In the genomic region with DNA sequence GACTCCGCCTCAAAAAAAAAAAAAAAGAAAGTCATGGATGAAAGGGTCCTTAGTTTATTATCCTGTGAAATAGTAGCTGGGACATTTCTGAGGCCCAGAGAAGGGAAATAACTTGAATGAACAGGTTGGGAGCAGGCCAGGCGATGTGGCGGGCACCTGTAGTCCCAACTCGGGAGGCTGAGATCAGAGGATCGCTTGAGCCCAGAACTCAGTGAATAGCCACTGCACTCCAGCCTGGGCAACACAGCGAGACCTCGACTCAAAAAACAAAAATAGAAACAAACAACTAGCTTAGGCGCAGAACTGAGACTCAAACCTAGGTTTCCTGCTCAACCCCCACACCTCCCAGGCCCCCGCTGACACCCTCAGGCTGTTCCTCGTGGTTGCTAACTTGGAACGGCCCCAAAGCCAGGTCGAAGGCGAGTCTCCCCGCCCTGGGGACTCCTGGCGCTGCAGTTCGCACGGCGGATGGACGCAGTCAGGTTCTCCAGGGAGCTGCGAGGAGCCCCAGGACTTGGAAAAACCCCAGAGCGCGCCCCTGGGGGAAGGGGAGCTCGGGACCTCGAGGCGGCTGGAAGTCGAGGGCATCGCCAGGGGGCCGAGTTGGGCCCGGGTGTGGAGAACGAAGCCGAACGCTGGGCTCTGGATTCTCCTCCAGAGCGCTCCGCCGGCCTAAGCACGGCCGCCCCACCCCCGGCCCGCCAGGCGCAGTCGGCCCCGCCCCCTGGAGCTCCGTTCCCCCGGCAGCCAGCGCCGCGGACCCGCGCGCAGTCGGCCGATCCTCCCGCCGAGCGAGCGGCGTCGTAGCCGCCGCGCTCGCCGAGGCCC, we compare ENCODE assay signal across 8 cellular contexts. TPM values are rescaled to one million over a fixed set of nuclear protein-coding genes. Genes with fewer than 3 reads are reported as not detected.
A peak's percentile ranks its signal among the peaks of the same experiment; 100 is the strongest.
DNase-seq lines count a peak whose midpoint lies in the region; ATAC-seq, FAIRE-seq and TF ChIP-seq lines count a peak whose summit lies in the region.

Gene STOX1 (plus strand): TSS at position 768 of the 828 bp plus-strand sequence. CDS start 93 bp downstream, outside the sequence.

- peak; percentile 69 for DNase-seq in GM12892 (ENCODE audit: insufficient read length)
- peak; percentile 29 for DNase-seq in NCI-H226
- peak; percentile 33 to 39 for DNase-seq in activated CD4-positive, alpha-beta T cell treated with anti-CD3 and anti-CD28 coated beads, Interleukin-2, amount 50 U/mL, for 24 hours (ENCODE audit: low read depth in 1 of 2, low spot score in 1 of 2)
- DNase-seq in dermis blood vessel endothelial cell = peak; percentile 73
- DNase-seq in lung microvascular endothelial cell (ENCODE audit: low read depth in 2 of 2) = peak; percentile 67 to 82
- peak; percentile 31 for DNase-seq in stimulated activated CD8-positive, alpha-beta memory T cell treated with anti-CD3 and anti-CD28 coated beads, Interleukin-12 subunit alpha, Interleukin-12 subunit beta, amount 100 ng/mL, for 24 hours (ENCODE audit: extremely low read depth)

- peak; percentile 74 for ATAC-seq in HG02759 (IDR thresholded peaks at IDR 0.05; ENCODE audit: unreplicated experiment)
- ATAC-seq in GM18873 (IDR thresholded peaks at IDR 0.05; ENCODE audit: low FRiP score, unreplicated experiment) = no peak

- TF ChIP-seq POLR2A in GM12892 (IDR thresholded peaks at IDR 0.05; ENCODE audit: low read depth, low read length) = no peak

- FAIRE-seq in GM12892 (lab: Jason Lieb, UNC) = no peak

RNA-seq across cellular contexts. Expression of gene STOX1, which starts in this region (rescaled TPM):
- polyA plus RNA-seq in GM12892 (2012; ENCODE audit: missing spikeins) = 0.49 TPM
- total RNA-seq in dermis blood vessel endothelial cell (0.33 and 0.34 TPM in 2 replicates), lung microvascular endothelial cell (0.20 and 0.22 TPM in 2 replicates)

Comparison
In these comparisons a context has a peak if more than half of its experiments do, and no peak if none do; other contexts are left out.
1. Peak in DNase-seq in dermis blood vessel endothelial cell; RNA of the gene not detected or under 1 TPM.
2. Peak in DNase-seq in lung microvascular endothelial cell; RNA of the gene not detected or under 1 TPM.